In the genomic region with DNA sequence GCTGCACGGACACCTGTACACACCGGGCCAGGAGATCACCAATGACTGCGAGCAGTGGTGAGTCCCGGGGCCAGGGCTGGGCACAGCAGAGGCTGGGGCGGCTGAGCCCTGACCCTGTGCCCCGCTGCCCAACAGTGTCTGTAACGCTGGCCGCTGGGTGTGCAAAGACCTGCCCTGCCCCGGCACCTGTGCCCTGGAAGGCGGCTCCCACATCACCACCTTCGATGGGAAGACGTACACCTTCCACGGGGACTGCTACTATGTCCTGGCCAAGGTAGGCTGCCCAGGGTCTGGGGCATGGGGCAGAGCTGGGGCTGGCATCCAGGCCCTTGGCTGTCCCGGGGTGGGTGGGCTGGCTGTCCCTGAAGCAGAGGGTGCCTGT, we compare ENCODE assay signal across 1 cellular context.
TF ChIP-seq lines count a peak whose summit lies in the region.

No MANE protein-coding gene starts in this region.

TF ChIP-seq in HepG2, 621 proteins besides CTCF, POLR2A, EP300 and RAD21:
- no peak for TF ChIP-seq ATAD3A (CRISPR knock-in tag; IDR thresholded peaks at IDR 0.05)
- TF ChIP-seq, protein P1, sequence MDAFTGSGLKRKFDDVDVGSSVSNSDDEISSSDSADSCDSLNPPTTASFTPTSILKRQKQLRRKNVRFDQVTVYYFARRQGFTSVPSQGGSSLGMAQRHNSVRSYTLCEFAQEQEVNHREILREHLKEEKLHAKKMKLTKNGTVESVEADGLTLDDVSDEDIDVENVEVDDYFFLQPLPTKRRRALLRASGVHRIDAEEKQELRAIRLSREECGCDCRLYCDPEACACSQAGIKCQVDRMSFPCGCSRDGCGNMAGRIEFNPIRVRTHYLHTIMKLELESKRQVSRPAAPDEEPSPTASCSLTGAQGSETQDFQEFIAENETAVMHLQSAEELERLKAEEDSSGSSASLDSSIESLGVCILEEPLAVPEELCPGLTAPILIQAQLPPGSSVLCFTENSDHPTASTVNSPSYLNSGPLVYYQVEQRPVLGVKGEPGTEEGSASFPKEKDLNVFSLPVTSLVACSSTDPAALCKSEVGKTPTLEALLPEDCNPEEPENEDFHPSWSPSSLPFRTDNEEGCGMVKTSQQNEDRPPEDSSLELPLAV (CRISPR knock-in tag; conservative IDR thresholded peaks at IDR 0.05; ENCODE audit: low read depth), result no peak
- TF ChIP-seq, protein P2, sequence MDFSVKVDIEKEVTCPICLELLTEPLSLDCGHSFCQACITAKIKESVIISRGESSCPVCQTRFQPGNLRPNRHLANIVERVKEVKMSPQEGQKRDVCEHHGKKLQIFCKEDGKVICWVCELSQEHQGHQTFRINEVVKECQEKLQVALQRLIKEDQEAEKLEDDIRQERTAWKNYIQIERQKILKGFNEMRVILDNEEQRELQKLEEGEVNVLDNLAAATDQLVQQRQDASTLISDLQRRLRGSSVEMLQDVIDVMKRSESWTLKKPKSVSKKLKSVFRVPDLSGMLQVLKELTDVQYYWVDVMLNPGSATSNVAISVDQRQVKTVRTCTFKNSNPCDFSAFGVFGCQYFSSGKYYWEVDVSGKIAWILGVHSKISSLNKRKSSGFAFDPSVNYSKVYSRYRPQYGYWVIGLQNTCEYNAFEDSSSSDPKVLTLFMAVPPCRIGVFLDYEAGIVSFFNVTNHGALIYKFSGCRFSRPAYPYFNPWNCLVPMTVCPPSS (IDR thresholded peaks at IDR 0.05), result no peak
- TF ChIP-seq, protein P3, sequence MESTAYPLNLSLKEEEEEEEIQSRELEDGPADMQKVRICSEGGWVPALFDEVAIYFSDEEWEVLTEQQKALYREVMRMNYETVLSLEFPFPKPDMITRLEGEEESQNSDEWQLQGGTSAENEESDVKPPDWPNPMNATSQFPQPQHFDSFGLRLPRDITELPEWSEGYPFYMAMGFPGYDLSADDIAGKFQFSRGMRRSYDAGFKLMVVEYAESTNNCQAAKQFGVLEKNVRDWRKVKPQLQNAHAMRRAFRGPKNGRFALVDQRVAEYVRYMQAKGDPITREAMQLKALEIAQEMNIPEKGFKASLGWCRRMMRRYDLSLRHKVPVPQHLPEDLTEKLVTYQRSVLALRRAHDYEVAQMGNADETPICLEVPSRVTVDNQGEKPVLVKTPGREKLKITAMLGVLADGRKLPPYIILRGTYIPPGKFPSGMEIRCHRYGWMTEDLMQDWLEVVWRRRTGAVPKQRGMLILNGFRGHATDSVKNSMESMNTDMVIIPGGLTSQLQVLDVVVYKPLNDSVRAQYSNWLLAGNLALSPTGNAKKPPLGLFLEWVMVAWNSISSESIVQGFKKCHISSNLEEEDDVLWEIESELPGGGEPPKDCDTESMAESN (CRISPR knock-in tag; conservative IDR thresholded peaks at IDR 0.05), result no peak
- TF ChIP-seq ZNF274 (CRISPR knock-in tag; IDR thresholded peaks at IDR 0.05), result no peak
- TF ChIP-seq, protein P4, sequence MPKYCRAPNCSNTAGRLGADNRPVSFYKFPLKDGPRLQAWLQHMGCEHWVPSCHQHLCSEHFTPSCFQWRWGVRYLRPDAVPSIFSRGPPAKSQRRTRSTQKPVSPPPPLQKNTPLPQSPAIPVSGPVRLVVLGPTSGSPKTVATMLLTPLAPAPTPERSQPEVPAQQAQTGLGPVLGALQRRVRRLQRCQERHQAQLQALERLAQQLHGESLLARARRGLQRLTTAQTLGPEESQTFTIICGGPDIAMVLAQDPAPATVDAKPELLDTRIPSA (CRISPR knock-in tag; IDR thresholded peaks at IDR 0.05; ENCODE audit: borderline replicate concordance), result no peak
- TF ChIP-seq TSC22D2 (CRISPR knock-in tag; IDR thresholded peaks at IDR 0.05; ENCODE audit: borderline replicate concordance), result no peak
- TF ChIP-seq, protein P5, sequence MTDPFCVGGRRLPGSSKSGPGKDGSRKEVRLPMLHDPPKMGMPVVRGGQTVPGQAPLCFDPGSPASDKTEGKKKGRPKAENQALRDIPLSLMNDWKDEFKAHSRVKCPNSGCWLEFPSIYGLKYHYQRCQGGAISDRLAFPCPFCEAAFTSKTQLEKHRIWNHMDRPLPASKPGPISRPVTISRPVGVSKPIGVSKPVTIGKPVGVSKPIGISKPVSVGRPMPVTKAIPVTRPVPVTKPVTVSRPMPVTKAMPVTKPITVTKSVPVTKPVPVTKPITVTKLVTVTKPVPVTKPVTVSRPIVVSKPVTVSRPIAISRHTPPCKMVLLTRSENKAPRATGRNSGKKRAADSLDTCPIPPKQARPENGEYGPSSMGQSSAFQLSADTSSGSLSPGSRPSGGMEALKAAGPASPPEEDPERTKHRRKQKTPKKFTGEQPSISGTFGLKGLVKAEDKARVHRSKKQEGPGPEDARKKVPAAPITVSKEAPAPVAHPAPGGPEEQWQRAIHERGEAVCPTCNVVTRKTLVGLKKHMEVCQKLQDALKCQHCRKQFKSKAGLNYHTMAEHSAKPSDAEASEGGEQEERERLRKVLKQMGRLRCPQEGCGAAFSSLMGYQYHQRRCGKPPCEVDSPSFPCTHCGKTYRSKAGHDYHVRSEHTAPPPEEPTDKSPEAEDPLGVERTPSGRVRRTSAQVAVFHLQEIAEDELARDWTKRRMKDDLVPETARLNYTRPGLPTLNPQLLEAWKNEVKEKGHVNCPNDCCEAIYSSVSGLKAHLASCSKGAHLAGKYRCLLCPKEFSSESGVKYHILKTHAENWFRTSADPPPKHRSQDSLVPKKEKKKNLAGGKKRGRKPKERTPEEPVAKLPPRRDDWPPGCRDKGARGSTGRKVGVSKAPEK (CRISPR knock-in tag; IDR thresholded peaks at IDR 0.05; ENCODE audit: borderline replicate concordance), result no peak
- TF ChIP-seq, protein P6, sequence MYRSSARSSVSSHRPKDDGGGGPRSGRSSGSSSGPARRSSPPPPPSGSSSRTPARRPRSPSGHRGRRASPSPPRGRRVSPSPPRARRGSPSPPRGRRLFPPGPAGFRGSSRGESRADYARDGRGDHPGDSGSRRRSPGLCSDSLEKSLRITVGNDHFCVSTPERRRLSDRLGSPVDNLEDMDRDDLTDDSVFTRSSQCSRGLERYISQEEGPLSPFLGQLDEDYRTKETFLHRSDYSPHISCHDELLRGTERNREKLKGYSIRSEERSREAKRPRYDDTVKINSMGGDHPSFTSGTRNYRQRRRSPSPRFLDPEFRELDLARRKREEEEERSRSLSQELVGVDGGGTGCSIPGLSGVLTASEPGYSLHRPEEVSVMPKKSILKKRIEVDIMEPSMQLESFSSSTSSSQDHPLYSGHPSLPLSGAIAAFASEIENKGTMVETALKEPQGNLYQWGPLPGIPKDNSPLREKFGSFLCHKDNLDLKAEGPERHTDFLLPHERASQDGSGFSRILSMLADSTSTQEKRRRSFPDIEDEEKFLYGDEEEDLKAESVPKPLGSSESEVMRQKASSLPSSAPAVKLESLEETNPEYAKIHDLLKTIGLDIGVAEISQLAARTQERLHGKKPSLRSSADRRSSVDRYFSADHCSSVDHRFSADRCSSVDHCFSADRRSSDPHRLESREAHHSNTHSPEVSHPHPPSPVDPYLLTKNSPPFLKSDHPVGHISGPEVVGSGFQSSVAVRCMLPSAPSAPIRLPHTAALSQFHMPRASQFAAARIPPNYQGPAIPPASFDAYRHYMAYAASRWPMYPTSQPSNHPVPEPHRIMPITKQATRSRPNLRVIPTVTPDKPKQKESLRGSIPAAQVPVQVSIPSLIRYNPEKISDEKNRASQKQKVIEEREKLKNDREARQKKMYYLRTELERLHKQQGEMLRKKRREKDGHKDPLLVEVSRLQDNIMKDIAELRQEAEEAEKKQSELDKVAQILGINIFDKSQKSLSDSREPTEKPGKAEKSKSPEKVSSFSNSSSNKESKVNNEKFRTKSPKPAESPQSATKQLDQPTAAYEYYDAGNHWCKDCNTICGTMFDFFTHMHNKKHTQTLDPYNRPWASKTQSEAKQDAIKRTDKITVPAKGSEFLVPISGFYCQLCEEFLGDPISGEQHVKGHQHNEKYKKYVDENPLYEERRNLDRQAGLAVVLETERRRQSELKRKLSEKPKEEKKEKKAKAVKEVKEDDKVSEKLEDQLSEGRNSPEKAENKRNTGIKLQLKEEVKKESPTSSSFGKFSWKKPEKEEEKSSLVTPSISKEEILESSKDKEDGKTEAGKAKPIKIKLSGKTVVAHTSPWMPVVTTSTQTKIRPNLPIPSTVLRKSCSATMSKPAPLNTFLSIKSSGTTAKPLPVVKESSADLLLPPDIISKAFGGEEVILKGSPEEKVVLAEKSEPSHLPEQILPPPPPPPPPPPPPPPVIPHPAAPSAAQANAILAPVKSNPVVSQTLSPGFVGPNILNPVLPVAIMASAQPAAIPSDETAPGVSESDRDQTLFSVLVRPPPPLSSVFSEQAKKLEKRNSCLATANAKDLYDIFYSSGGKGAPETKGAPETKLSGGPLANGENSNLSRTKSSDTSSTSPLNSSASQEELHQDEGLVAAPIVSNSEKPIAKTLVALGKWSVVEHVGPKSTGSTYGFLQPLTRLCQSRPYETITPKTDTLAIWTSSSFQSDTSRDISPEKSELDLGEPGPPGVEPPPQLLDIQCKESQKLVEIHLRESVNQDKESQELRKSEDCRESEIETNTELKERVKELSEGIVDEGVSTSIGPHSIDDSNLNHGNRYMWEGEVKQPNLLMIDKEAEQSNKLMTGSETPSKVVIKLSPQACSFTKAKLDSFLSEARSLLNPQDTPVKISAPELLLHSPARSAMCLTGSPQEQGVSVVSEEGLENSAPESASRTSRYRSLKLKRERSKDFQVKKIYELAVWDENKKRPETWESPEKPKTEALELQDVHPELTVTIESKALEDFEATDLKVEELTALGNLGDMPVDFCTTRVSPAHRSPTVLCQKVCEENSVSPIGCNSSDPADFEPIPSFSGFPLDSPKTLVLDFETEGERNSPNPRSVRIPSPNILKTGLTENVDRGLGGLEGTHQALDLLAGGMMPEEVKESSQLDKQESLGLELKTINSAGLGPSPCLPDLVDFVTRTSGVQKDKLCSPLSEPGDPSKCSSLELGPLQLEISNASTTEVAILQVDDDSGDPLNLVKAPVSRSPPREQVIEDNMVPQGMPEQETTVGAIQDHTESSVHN (CRISPR knock-in tag; IDR thresholded peaks at IDR 0.05), result no peak
- no peak for TF ChIP-seq ZNF383 (CRISPR knock-in tag; IDR thresholded peaks at IDR 0.05; ENCODE audit: borderline replicate concordance)
- no peak for TF ChIP-seq ZNF333 (CRISPR knock-in tag; IDR thresholded peaks at IDR 0.05; ENCODE audit: borderline replicate concordance)
- no peak for TF ChIP-seq ZNF430 (CRISPR knock-in tag; IDR thresholded peaks at IDR 0.05)
- no peak for TF ChIP-seq PLRG1 (conservative IDR thresholded peaks at IDR 0.05)
- TF ChIP-seq ZNF747 (CRISPR knock-in tag; IDR thresholded peaks at IDR 0.05; ENCODE audit: borderline replicate concordance), result no peak
- TF ChIP-seq, protein P7, sequence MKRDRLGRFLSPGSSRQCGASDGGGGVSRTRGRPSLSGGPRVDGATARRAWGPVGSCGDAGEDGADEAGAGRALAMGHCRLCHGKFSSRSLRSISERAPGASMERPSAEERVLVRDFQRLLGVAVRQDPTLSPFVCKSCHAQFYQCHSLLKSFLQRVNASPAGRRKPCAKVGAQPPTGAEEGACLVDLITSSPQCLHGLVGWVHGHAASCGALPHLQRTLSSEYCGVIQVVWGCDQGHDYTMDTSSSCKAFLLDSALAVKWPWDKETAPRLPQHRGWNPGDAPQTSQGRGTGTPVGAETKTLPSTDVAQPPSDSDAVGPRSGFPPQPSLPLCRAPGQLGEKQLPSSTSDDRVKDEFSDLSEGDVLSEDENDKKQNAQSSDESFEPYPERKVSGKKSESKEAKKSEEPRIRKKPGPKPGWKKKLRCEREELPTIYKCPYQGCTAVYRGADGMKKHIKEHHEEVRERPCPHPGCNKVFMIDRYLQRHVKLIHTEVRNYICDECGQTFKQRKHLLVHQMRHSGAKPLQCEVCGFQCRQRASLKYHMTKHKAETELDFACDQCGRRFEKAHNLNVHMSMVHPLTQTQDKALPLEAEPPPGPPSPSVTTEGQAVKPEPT (CRISPR knock-in tag; IDR thresholded peaks at IDR 0.05; ENCODE audit: low read depth), result no peak
